In the genomic region with DNA sequence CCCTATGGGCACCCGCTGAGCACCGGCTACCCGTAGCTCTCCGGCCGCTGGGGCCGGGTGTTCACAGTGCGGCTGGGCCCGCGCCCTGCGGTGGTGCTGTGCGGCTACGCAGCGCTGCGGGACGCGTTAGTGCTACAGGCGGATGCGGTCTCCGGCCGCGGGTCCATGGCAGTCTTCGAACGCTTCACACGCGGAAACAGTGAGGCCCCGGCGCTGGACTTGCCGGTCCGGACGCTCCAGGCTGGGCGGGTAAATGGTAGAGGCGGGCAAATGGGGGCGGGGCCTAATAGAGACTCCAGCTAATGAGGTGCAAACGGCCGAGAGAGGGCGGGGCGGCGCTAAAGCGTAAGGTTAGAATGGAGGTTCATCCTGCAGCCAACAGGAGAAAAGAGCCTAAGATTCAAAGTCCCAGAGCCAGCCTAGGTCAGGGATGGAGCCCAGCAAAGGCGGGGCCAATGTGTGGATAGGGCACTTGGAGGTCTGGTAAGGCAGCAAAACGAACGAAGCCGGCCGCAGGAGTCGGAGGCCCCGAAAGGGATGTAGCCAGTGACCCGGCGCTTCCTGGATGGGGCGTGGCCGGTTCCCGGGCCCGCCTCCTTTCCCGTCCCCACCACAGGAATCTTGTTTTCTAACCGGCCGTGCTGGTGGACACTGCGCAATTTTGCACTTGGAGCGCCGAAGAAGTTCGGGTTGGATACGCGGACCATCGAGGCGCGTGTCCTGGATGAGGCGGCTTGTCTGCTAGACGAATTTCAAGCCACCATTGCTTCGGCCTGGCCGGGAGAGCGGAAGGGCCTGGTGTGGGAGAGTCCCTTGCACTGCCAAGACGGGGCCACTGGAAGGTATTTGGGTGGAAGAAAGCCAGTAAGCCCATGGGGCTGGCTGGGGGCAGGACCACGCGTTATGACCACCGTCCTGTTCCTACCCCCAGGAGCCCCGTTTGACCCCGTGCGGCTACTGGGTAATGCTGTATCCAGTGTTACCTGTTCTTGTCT, we compare ENCODE assay signal across 8 cellular contexts. TPM values are rescaled to one million over a fixed set of nuclear protein-coding genes. Genes with fewer than 3 reads are reported as not detected.
DNase-seq lines count a peak whose midpoint lies in the region; ATAC-seq and TF ChIP-seq lines count a peak whose summit lies in the region.
"Not testable (repeated sequence)": the region's sequence is repeated elsewhere in the genome, so short reads cannot be mapped to it uniquely, and the experiment has no call there.

No MANE protein-coding gene starts in this region.

- H3K36me3 Mint-ChIP-seq in activated T-helper 2 cell treated with anti-CD3 and anti-CD28 coated beads, Interferon-gamma antibody, Interleukin-2, Interleukin-4, amounts not matched to agents 10 μg/mL and 5 μg/mL and 100 μg/mL, durations not matched to agents 14 hours and 24 hours and 36 hours (ENCODE audit: low read depth) = not testable (repeated sequence)

- H3K4me1 Mint-ChIP-seq in activated T-helper 2 cell treated with anti-CD3 and anti-CD28 coated beads, Interferon-gamma antibody, Interleukin-2, Interleukin-4, amounts not matched to agents 10 μg/mL and 5 μg/mL and 100 μg/mL, durations not matched to agents 14 hours and 24 hours and 36 hours (ENCODE audit: low read depth) = not testable (repeated sequence)

- H3K4me3 ChIP-seq in RWPE2 (ENCODE audit: severe bottlenecking) = not testable (repeated sequence)
- H3K4me3 ChIP-seq in dorsolateral prefrontal cortex = peak overlapping the region in 58 of 59 donors; percentile 23 to 72 (median 52)
- peak overlapping the region; percentile 11 for H3K4me3 ChIP-seq in mucosa of descending colon
- H3K4me3 ChIP-seq in skin epidermis = peak overlapping the region; percentile 25 to 53 (median 40)
- H3K4me3 ChIP-seq in upper lobe of right lung = peak overlapping the region; percentile 49

- not testable (repeated sequence) for H3K27ac ChIP-seq in RWPE2 (ENCODE audit: poor library complexity, severe bottlenecking)
- H3K27ac ChIP-seq in dorsolateral prefrontal cortex (peak overlapping the region in 2 of 59 donors; percentile 30 to 66), skin epidermis (peak overlapping the region in 13 of 21 experiments; percentile 16 to 76 (median 42)), upper lobe of right lung (peak overlapping the region; percentile 42)

- peak overlapping the region; percentile 71 for H3K27ac Mint-ChIP-seq in activated T-helper 2 cell treated with anti-CD3 and anti-CD28 coated beads, Interferon-gamma antibody, Interleukin-2, Interleukin-4, amounts not matched to agents 10 μg/mL and 5 μg/mL and 100 μg/mL, durations not matched to agents 14 hours and 24 hours and 36 hours

- intact Hi-C loops in activated T-helper 2 cell treated with anti-CD3 and anti-CD28 coated beads, Interferon-gamma antibody, Interleukin-2, Interleukin-4, amounts not matched to agents 10 μg/mL and 5 μg/mL and 100 μg/mL, durations not matched to agents 14 hours and 24 hours and 36 hours (cut with micrococcal nuclease); dorsolateral prefrontal cortex (cut with DNase I); left ventricle myocardium superior (cut with micrococcal nuclease); mucosa of descending colon (cut with DNase I, micrococcal nuclease): not testable (repeated sequence)
- intact Hi-C loops in upper lobe of right lung (cut with DNase I) = loop anchor here (10.0 kb wide), 1 partner anchor 161 kb away; no protein-coding TSS in a partner anchor

- not testable (repeated sequence) for H3K9me3 ChIP-seq in RWPE2 (ENCODE audit: severe bottlenecking); mucosa of descending colon; upper lobe of right lung

- H3K27me3 ChIP-seq in RWPE2 (ENCODE audit: insufficient read depth, poor library complexity, severe bottlenecking); upper lobe of right lung: not testable (repeated sequence)
- peaks cover 0 to 14% (median 0%) of the 10 kb centered on the region in 45 donors for H3K27me3 ChIP-seq in dorsolateral prefrontal cortex

- H3K9me3 Mint-ChIP-seq in activated T-helper 2 cell treated with anti-CD3 and anti-CD28 coated beads, Interferon-gamma antibody, Interleukin-2, Interleukin-4, amounts not matched to agents 10 μg/mL and 5 μg/mL and 100 μg/mL, durations not matched to agents 14 hours and 24 hours and 36 hours = not testable (repeated sequence)

- not testable (repeated sequence) for TF ChIP-seq CTCF in RWPE2 (IDR thresholded peaks at IDR 0.05; ENCODE audit: poor library complexity, severe bottlenecking); mucosa of descending colon (IDR thresholded peaks at IDR 0.05); upper lobe of right lung (IDR thresholded peaks at IDR 0.05)
- peak in 5 of 56 donors; percentile 8 to 32 (median 16) for TF ChIP-seq CTCF in dorsolateral prefrontal cortex (IDR thresholded peaks at IDR 0.05 in 54 of 56, conservative IDR thresholded peaks at IDR 0.05 in 2 of 56; ENCODE audit: low read depth in 1 of 56, partially characterized antibody in 56 of 56)

- H3K4me1 ChIP-seq in RWPE2 (ENCODE audit: insufficient read depth, poor library complexity, severe bottlenecking); mucosa of descending colon (ENCODE audit: low read depth); upper lobe of right lung: not testable (repeated sequence)

- ATAC-seq in GM19467 (IDR thresholded peaks at IDR 0.05; ENCODE audit: unreplicated experiment) (peak; percentile 53), RWPE2 (ENCODE audit: low read depth) (peak; percentile 88), left ventricle myocardium superior (peak; percentile 98), mucosa of descending colon (peak; percentile 96), upper lobe of right lung (peak; percentile 94)

- peak overlapping the region; percentile 81 for H3K4me3 Mint-ChIP-seq in activated T-helper 2 cell treated with anti-CD3 and anti-CD28 coated beads, Interferon-gamma antibody, Interleukin-2, Interleukin-4, amounts not matched to agents 10 μg/mL and 5 μg/mL and 100 μg/mL, durations not matched to agents 14 hours and 24 hours and 36 hours (ENCODE audit: low read depth)

- not testable (repeated sequence) for H3K36me3 ChIP-seq in RWPE2 (ENCODE audit: low read depth); mucosa of descending colon (ENCODE audit: low read depth); upper lobe of right lung

- peaks cover 34% of the 10 kb centered on the region for H3K27me3 Mint-ChIP-seq in activated T-helper 2 cell treated with anti-CD3 and anti-CD28 coated beads, Interferon-gamma antibody, Interleukin-2, Interleukin-4, amounts not matched to agents 10 μg/mL and 5 μg/mL and 100 μg/mL, durations not matched to agents 14 hours and 24 hours and 36 hours (ENCODE audit: low read depth)

- DNase-seq in RWPE2 (ENCODE audit: low spot score) = not testable (repeated sequence)
- DNase-seq in activated T-helper 2 cell treated with anti-CD3 and anti-CD28 coated beads, Interferon-gamma antibody, Interleukin-2, Interleukin-4, amounts not matched to agents 10 μg/mL and 5 μg/mL and 100 μg/mL, durations not matched to agents 14 hours and 24 hours and 36 hours (ENCODE audit: low spot score) = peak; percentile 20
- DNase-seq in dorsolateral prefrontal cortex (peak in 7 of 10 donors; percentile 22 to 67 (median 39)), left ventricle myocardium superior (peak; percentile 73), mucosa of descending colon (peak; percentile 73 to 84 (median 81)), upper lobe of right lung (peak; percentile 88)

RNA-seq across cellular contexts. Expression of a gene that starts 21.5 kb away (rescaled TPM):
- total RNA-seq in activated T-helper 2 cell treated with anti-CD3 and anti-CD28 coated beads, Interferon-gamma antibody, Interleukin-2, Interleukin-4, amounts not matched to agents 10 μg/mL and 5 μg/mL and 100 μg/mL, durations not matched to agents 14 hours and 24 hours and 36 hours = not detected in 2 replicates
- total RNA-seq in dorsolateral prefrontal cortex (not detected), left ventricle myocardium superior (not detected), mucosa of descending colon (not detected), upper lobe of right lung (not detected)

RNA-seq across cellular contexts. Expression of a gene that starts 47.4 kb away (rescaled TPM):
- not detected in 2 replicates for total RNA-seq in activated T-helper 2 cell treated with anti-CD3 and anti-CD28 coated beads, Interferon-gamma antibody, Interleukin-2, Interleukin-4, amounts not matched to agents 10 μg/mL and 5 μg/mL and 100 μg/mL, durations not matched to agents 14 hours and 24 hours and 36 hours
- total RNA-seq in dorsolateral prefrontal cortex (not detected), left ventricle myocardium superior (not detected), mucosa of descending colon (not detected), upper lobe of right lung (not detected)

RNA-seq across cellular contexts. Expression of a gene that starts 57.3 kb away (rescaled TPM):
- total RNA-seq in activated T-helper 2 cell treated with anti-CD3 and anti-CD28 coated beads, Interferon-gamma antibody, Interleukin-2, Interleukin-4, amounts not matched to agents 10 μg/mL and 5 μg/mL and 100 μg/mL, durations not matched to agents 14 hours and 24 hours and 36 hours = 0.34 and 1.2 TPM in 2 replicates
- total RNA-seq in dorsolateral prefrontal cortex (1 to 10 TPM in 102 of 120 experiments, under 1 TPM in 18; 0.28 to 4.2 (median 1.7) TPM), left ventricle myocardium superior (0.87 TPM), mucosa of descending colon (10 to 100 TPM in 2 of 3 donors, 1 to 10 TPM in 1; 9.1 to 45.4 (median 41.2) TPM), upper lobe of right lung (11.1 TPM)
